ENCODE assay signal across 31 cellular contexts in genomic region chr19:15109768-15110417, GRCh38. TPM values are rescaled to one million over a fixed set of nuclear protein-coding genes. Genes with fewer than 3 reads are reported as not detected.
"Had no signal": no experiment of that assay in that cellular context is flagged by ENCODE, and none has a peak within 500 bp of the region (broad histone marks: within the 10 kb centered on the region; RNA-seq: fewer than 3 reads in every experiment).

No MANE protein-coding gene starts in this region.

- DNase-seq: activated CD4-positive, alpha-beta memory T cell treated with anti-CD3 and anti-CD28 coated beads, Interleukin-2, amount 10 ng/mL, durations not matched to agents 7 days and 5 days; activated CD4-positive, alpha-beta T cell treated with anti-CD3 and anti-CD28 coated beads for 36 hours; activated CD4-positive, alpha-beta T cell treated with anti-CD3 and anti-CD28 coated beads, Interleukin-2, amount 50 U/mL, for 1 hour; activated CD4-positive, CD25-positive, alpha-beta regulatory T cell; activated gamma-delta T cell; activated naive CD4-positive, alpha-beta T cell treated with anti-CD3 and anti-CD28 coated beads for 36 hours; activated T-cell treated with anti-CD3 and anti-CD28 coated beads for 4 hours; activated T-cell treated with anti-CD3 and anti-CD28 coated beads, Interleukin-2, amount 50 U/mL, for 48 hours; amygdala; cerebellar nuclear complex; Karpas-422; MM.1S; NCI-H1105; NCI-H1436; NCI-H187 treated with DMSO at 0.1 percent for 48 hours; NCI-H2081 treated with DMSO at 0.1 percent for 48 hours; NCI-H524 treated with DMSO at 0.1 percent for 48 hours; NCI-H774; NK-92 treated with Interleukin-12 subunit alpha and Interleukin-12 subunit beta, amount 100 ng/mL, for 24 hours; OCI-M1; Peyer's patch; SHP77; T-cell; T-helper 2 cell; T1000 had no signal

- H3K4me3 ChIP-seq: K562, Peyer's patch had no signal

- H3K9me3 ChIP-seq: Peyer's patch had no signal

- H3K27ac ChIP-seq: Peyer's patch, VCaP had no signal

- ATAC-seq: activated CD4-positive, alpha-beta T cell treated with anti-CD3 and anti-CD28 coated beads for 36 hours; activated T-helper 17 cell treated with anti-CD3 and anti-CD28 coated beads, Interleukin-2, amount 50 U/mL, for 72 hours; K562; T-cell had no signal

RNA-seq across cellular contexts. Expression of gene SYDE1, which starts 2.7 kb away (rescaled TPM):
- total RNA-seq: activated CD4-positive, alpha-beta memory T cell treated with anti-CD3 and anti-CD28 coated beads, Interleukin-2, amount 10 ng/mL, durations not matched to agents 7 days and 5 days had no signal
- polyA plus RNA-seq: K562 had no signal

RNA-seq across cellular contexts. Expression of gene OR1I1, which starts 27.9 kb away (rescaled TPM):
- total RNA-seq: activated CD4-positive, alpha-beta memory T cell treated with anti-CD3 and anti-CD28 coated beads, Interleukin-2, amount 10 ng/mL, durations not matched to agents 7 days and 5 days; activated CD4-positive, alpha-beta T cell treated with anti-CD3 and anti-CD28 coated beads for 36 hours; activated CD8-positive, alpha-beta memory T cell treated with anti-CD3 and anti-CD28 coated beads for 36 hours; activated naive CD4-positive, alpha-beta T cell treated with anti-CD3 and anti-CD28 coated beads for 36 hours; activated T-helper 17 cell treated with anti-CD3 and anti-CD28 coated beads, Interleukin-2, amount 50 U/mL, for 72 hours; cardiac septum; K562; Peyer's patch; SK-MEL-5; T-cell had no signal
- polyA plus RNA-seq: K562 had no signal
